ENCODE assay signal across 8 cellular contexts in the genomic region with DNA sequence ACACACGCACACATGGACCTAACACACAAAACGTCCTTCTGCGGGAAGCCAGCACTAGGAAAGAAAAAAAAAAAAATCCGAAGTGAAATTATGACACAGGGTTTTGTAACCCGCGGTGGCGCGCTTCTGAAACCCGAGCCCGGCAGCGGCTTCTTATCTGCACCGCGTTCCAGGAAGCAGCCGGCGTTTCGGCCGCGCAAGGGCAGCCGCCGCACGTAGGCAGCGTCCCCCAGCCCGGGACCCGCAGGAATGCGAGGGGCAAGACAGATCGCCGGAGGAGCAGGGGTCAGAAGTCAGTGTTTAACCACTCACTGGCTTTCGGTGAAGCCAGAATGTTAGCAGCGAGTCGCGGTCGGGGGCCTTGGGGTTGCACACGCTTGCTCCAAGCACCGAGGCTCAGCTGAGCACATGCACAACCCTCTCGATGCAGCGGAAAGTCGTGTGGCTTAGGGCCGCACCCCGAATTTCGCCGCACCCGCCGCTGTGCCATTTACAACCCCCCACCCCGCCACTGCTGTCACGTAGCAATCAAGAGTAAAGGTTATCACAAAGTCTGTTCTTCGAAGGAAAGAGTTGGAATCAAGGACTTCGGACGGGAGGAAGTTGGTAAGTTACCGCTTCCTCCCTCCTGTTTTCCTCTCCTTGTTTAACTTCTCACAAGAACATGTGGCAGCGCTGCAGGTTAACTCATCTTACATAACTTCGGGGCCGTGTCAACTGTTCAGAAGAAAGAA.
A peak's percentile ranks its signal among the peaks of the same experiment; 100 is the strongest.
DNase-seq lines count a peak whose midpoint lies in the region; ATAC-seq and TF ChIP-seq lines count a peak whose summit lies in the region.

No MANE protein-coding gene starts in this region.

- in situ Hi-C loops in transverse colon (cut with MboI; ENCODE audit: low pct_ligation_motif_present in 1 of 4, low pct_unique_long_range_greater_than_20kb in 1 of 4, low sequenced_read_pairs in 3 of 4) = loop anchor here in 2 of 4 donors (5.0 to 10.0 kb wide), 2 partner anchors 231 to 233 kb away; partner anchors contain the start of gene NFIL3 (in 1 of the 2)

- no peaks in the 10 kb centered on the region for H3K9me2 ChIP-seq in SU-DHL-6 (replicated peaks; ENCODE audit: insufficient read depth, low read length)

- DNase-seq in CD8-positive, alpha-beta memory T cell = peak; percentile 33 to 77 (median 70)
- DNase-seq in activated naive CD8-positive, alpha-beta T cell treated with anti-CD3 and anti-CD28 coated beads, Interleukin-2, amount 50 U/mL, for 24 hours = peak; percentile 89
- peak; percentile 83 to 85 for DNase-seq in heart right ventricle
- peak; percentile 40 to 92 (median 64) for DNase-seq in posterior cingulate gyrus
- DNase-seq in transverse colon = peak; percentile 91

- H3K36me3 ChIP-seq in CD8-positive, alpha-beta memory T cell (ENCODE audit: insufficient read depth, low read length) = no peaks in the 10 kb centered on the region
- H3K36me3 ChIP-seq in HUES64 (ENCODE audit: insufficient read depth, low read length) = no peaks in the 10 kb centered on the region
- no peaks in the 10 kb centered on the region for H3K36me3 ChIP-seq in SU-DHL-6 (ENCODE audit: low read length)
- H3K36me3 ChIP-seq in heart right ventricle = no peaks in the 10 kb centered on the region
- no peaks in the 10 kb centered on the region for H3K36me3 ChIP-seq in transverse colon

- 15% methylated on average over 52 of the region's 52 CpGs for WGBS in HUES64
- 4% methylated on average over 52 of the region's 52 CpGs for WGBS in heart right ventricle, 2 donors
- 6 to 8% methylated on average over 26 to 52 of the region's 52 CpGs for WGBS in transverse colon (ENCODE audit: low coverage in 1 of 2), 2 donors

- H3F3A ChIP-seq in SU-DHL-6 (ENCODE audit: insufficient read depth) = no peaks in the 10 kb centered on the region

- peak overlapping the region; percentile 76 for H2AFZ ChIP-seq in SU-DHL-6 (ENCODE audit: low read depth, low read length, severe bottlenecking)

- peaks cover 25 to 54% (median 34%) of the 10 kb centered on the region in 3 donors for H3K4me1 Mint-ChIP-seq in CD8-positive, alpha-beta memory T cell
- peaks cover 93% of the 10 kb centered on the region for H3K4me1 Mint-ChIP-seq in activated naive CD8-positive, alpha-beta T cell treated with anti-CD3 and anti-CD28 coated beads, Interleukin-2, amount 50 U/mL, for 24 hours

- intact Hi-C loops in heart right ventricle (cut with DNase I) (loop anchor here (1.0 to 10.0 kb wide), 17 partner anchors 61 to 272 kb away; partner anchors contain the start of genes NFIL3 (in 4 of the 10) and AUH (in 3 of the 10)), posterior cingulate gyrus (cut with DNase I) (loop anchor here (10.0 kb wide), 1 partner anchor 231 kb away; the partner anchor contains the start of gene NFIL3), transverse colon (cut with DNase I; ENCODE audit: low total_unique reads) (loop anchor here (2.0 kb wide), 1 partner anchor 229 kb away; the partner anchor contains the start of gene NFIL3)

- no peaks in the 10 kb centered on the region for H3K27me3 Mint-ChIP-seq in CD8-positive, alpha-beta memory T cell
- peaks cover 5% of the 10 kb centered on the region for H3K27me3 Mint-ChIP-seq in activated naive CD8-positive, alpha-beta T cell treated with anti-CD3 and anti-CD28 coated beads, Interleukin-2, amount 50 U/mL, for 24 hours

- peak overlapping the region; percentile 82 for H3K27ac ChIP-seq in CD8-positive, alpha-beta memory T cell (ENCODE audit: low read depth, low read length)
- H3K27ac ChIP-seq in HUES64 (ENCODE audit: low read depth, low read length) (peak overlapping the region; percentile 55; the same call in 1 of the 2 replicates), SU-DHL-6 (ENCODE audit: low read depth, low read length) (no peak overlapping the region), heart right ventricle (peak overlapping the region; percentile 90 to 100 (median 98)), transverse colon (peak overlapping the region; percentile 95 to 99 (median 98))

- peak; percentile 79 for TF ChIP-seq EP300 in transverse colon (IDR thresholded peaks at IDR 0.05; ENCODE audit: low read depth)

- ATAC-seq in GM21360 (IDR thresholded peaks at IDR 0.05; ENCODE audit: unreplicated experiment) = peak; percentile 55
- peak; percentile 75 for ATAC-seq in activated naive CD8-positive, alpha-beta T cell treated with anti-CD3 and anti-CD28 coated beads, Interleukin-2, amount 50 U/mL, for 24 hours
- peak; percentile 57 to 84 (median 74) for ATAC-seq in heart right ventricle

- TF ChIP-seq CTCF in SU-DHL-6 (IDR thresholded peaks at IDR 0.05; ENCODE audit: insufficient read depth, low read length, poor library complexity, severe bottlenecking) = no peak
- TF ChIP-seq CTCF in heart right ventricle (IDR thresholded peaks at IDR 0.05) = peak in 1 of 9 donors; percentile 29
- no peak for TF ChIP-seq CTCF in transverse colon (IDR thresholded peaks at IDR 0.05)

- peak overlapping the region; percentile 72 for H3K9ac ChIP-seq in HUES64 (ENCODE audit: low read depth, low read length)
- H3K9ac ChIP-seq in SU-DHL-6 (ENCODE audit: low read length) = peak overlapping the region; percentile 20

- peak overlapping the region; percentile 74 for H3K4me3 ChIP-seq in CD8-positive, alpha-beta memory T cell (ENCODE audit: low read length)
- H3K4me3 ChIP-seq in HUES64 (ENCODE audit: low read length) (peak overlapping the region; percentile 61), SU-DHL-6 (ENCODE audit: insufficient read depth, low read length, poor library complexity, severe bottlenecking) (peak overlapping the region; percentile 34), heart right ventricle (peak overlapping the region in 9 of 10 donors; percentile 28 to 60 (median 53)), transverse colon (peak overlapping the region in 3 of 4 donors; percentile 35 to 56 (median 39))

- peaks cover 30% of the 10 kb centered on the region for H3K4me1 ChIP-seq in CD8-positive, alpha-beta memory T cell (ENCODE audit: insufficient read depth, low read length)
- H3K4me1 ChIP-seq in HUES64 (ENCODE audit: insufficient read depth, low read length) = peaks cover 18% of the 10 kb centered on the region
- peaks cover 0 to 72% (median 48%) of the 10 kb centered on the region in 9 donors for H3K4me1 ChIP-seq in heart right ventricle
- peaks cover 44 to 73% (median 60%) of the 10 kb centered on the region in 4 donors for H3K4me1 ChIP-seq in transverse colon

- peak overlapping the region; percentile 61 for H3K4me2 ChIP-seq in SU-DHL-6 (ENCODE audit: low read depth, low read length, poor library complexity, severe bottlenecking)

- peak overlapping the region; percentile 83 to 98 (median 94) for H3K27ac Mint-ChIP-seq in CD8-positive, alpha-beta memory T cell
- H3K27ac Mint-ChIP-seq in activated naive CD8-positive, alpha-beta T cell treated with anti-CD3 and anti-CD28 coated beads, Interleukin-2, amount 50 U/mL, for 24 hours = peak overlapping the region; percentile 95

- peaks cover 0 to 4% (median 0%) of the 10 kb centered on the region in 3 donors for H3K36me3 Mint-ChIP-seq in CD8-positive, alpha-beta memory T cell
- peaks cover 14% of the 10 kb centered on the region for H3K36me3 Mint-ChIP-seq in activated naive CD8-positive, alpha-beta T cell treated with anti-CD3 and anti-CD28 coated beads, Interleukin-2, amount 50 U/mL, for 24 hours (ENCODE audit: low read depth)

- POLR2A ChIA-PET in CD8-positive, alpha-beta memory T cell (lab: Charles Lee) = interaction anchor here (0.6 to 2.1 kb wide), 3 partner anchors 16 to 46 kb away, joined by 3 to 8 read pairs (median 3); no protein-coding TSS in a partner anchor

- CTCF ChIA-PET in CD8-positive, alpha-beta memory T cell (lab: Charles Lee) = interaction anchor here (1.0 kb wide), 1 partner anchor 104 kb away, joined by 3 read pairs; no protein-coding TSS in a partner anchor

- no peaks in the 10 kb centered on the region for H4K20me1 ChIP-seq in SU-DHL-6 (ENCODE audit: low read depth, low read length)

- no peaks in the 10 kb centered on the region for H3K9me3 Mint-ChIP-seq in CD8-positive, alpha-beta memory T cell
- peaks cover 15% of the 10 kb centered on the region for H3K9me3 Mint-ChIP-seq in activated naive CD8-positive, alpha-beta T cell treated with anti-CD3 and anti-CD28 coated beads, Interleukin-2, amount 50 U/mL, for 24 hours

- no peaks in the 10 kb centered on the region for H3K9me3 ChIP-seq in CD8-positive, alpha-beta memory T cell (ENCODE audit: low read length)
- H3K9me3 ChIP-seq in HUES64 (ENCODE audit: insufficient read depth, low read depth, low read length) (no peaks in the 10 kb centered on the region), SU-DHL-6 (ENCODE audit: insufficient read depth, low read length) (no peaks in the 10 kb centered on the region), heart right ventricle (peaks cover 0 to under 1% (median 0%) of the 10 kb centered on the region in 11 donors), transverse colon (no peaks in the 10 kb centered on the region)

- no peaks in the 10 kb centered on the region for H3K27me3 ChIP-seq in CD8-positive, alpha-beta memory T cell (ENCODE audit: insufficient read depth, low read length, poor library complexity, severe bottlenecking)
- H3K27me3 ChIP-seq in HUES64 (ENCODE audit: insufficient read depth, low read length) = peaks cover 34% of the 10 kb centered on the region
- H3K27me3 ChIP-seq in SU-DHL-6 (ENCODE audit: low read length) = no peaks in the 10 kb centered on the region
- no peaks in the 10 kb centered on the region for H3K27me3 ChIP-seq in heart right ventricle
- no peaks in the 10 kb centered on the region for H3K27me3 ChIP-seq in transverse colon

- H3K4me3 Mint-ChIP-seq in CD8-positive, alpha-beta memory T cell = peak overlapping the region; percentile 86 to 94 (median 90)
- peak overlapping the region; percentile 74 for H3K4me3 Mint-ChIP-seq in activated naive CD8-positive, alpha-beta T cell treated with anti-CD3 and anti-CD28 coated beads, Interleukin-2, amount 50 U/mL, for 24 hours

- H3K79me2 ChIP-seq in SU-DHL-6 (ENCODE audit: insufficient read depth, low read length) = no peaks in the 10 kb centered on the region

- peak; percentile 91 for TF ChIP-seq POLR2A in transverse colon (IDR thresholded peaks at IDR 0.05)
